ENCODE assay signal across 1 cellular context in genomic region chr7:83410989-83411591, GRCh38.
TF ChIP-seq lines count a peak whose summit lies in the region.

No MANE protein-coding gene starts in this region.

TF ChIP-seq in HCT116, 20 proteins besides CTCF, POLR2A, EP300 and RAD21 (continued from another document):
- TF ChIP-seq REST (IDR thresholded peaks at IDR 0.05; ENCODE audit: low read depth) = no peak
